In genomic region chr17:76267581-76268001, GRCh38 we compare ENCODE assay signal across 8 cellular contexts. TPM values are rescaled to one million over a fixed set of nuclear protein-coding genes. Genes with fewer than 3 reads are reported as not detected.
DNase-seq lines count a peak whose midpoint lies in the region; ATAC-seq and TF ChIP-seq lines count a peak whose summit lies in the region.
"Not testable (repeated sequence)": the region's sequence is repeated elsewhere in the genome, so short reads cannot be mapped to it uniquely, and the experiment has no call there.

No MANE protein-coding gene starts in this region.

- ATAC-seq in stimulated activated naive B cell treated with anti-CD40 and anti-IgM and Interleukin-4, amounts not matched to agents 10 μg/mL and 1 μg/mL and 100 μg/mL, for 72 hours (replicated peaks), result not testable (repeated sequence)

- peaks cover 21 to 48% (median 36%) of the 10 kb centered on the region in 11 experiments; a peak in 21 of 22 replicates for H3K36me3 ChIP-seq in BLaER1 treated with 17β-estradiol and CSF1 and Interleukin-3, amounts not matched to agents 10 nM and 100 nM
- peaks cover 13% of the 10 kb centered on the region for H3K36me3 ChIP-seq in HUES6 (ENCODE audit: control insufficient read depth, insufficient read depth, low read length)
- not testable (repeated sequence) for H3K36me3 ChIP-seq in hepatocyte (replicated peaks; ENCODE audit: insufficient read depth, low read depth)

- peak; percentile 65 for DNase-seq in activated naive CD4-positive, alpha-beta T cell treated with anti-CD3 and anti-CD28 coated beads for 36 hours
- not testable (repeated sequence) for DNase-seq in coronary artery (ENCODE audit: low spot score); hepatocyte (ENCODE audit: low spot score); stimulated activated naive B cell treated with anti-CD40 and anti-IgM and Interleukin-4, amounts not matched to agents 10 μg/mL and 1 μg/mL and 100 μg/mL, for 72 hours

- peak overlapping the region; percentile 88 to 99 (median 98) for H3K27ac ChIP-seq in BLaER1 treated with 17β-estradiol and CSF1 and Interleukin-3, amounts not matched to agents 10 nM and 100 nM
- H3K27ac ChIP-seq in HUES6 (ENCODE audit: low read depth, low read length) (peak overlapping the region; percentile 70; the same call in 1 of the 2 replicates), coronary artery (peak overlapping the region; percentile 46 to 78), hepatocyte (peak overlapping the region; percentile 47)

- H3K79me2 ChIP-seq in hepatocyte, result peaks cover 39% of the 10 kb centered on the region

- H3K9me3 Mint-ChIP-seq in T-helper 1 cell treated with Interleukin-12 subunit alpha and Interleukin-12 subunit beta and Interleukin-4 antibody, amounts not matched to agents 30 μg/mL and 1 μg/mL, for 36 hours; activated naive CD4-positive, alpha-beta T cell treated with anti-CD3 and anti-CD28 coated beads for 36 hours; nephron; stimulated activated naive B cell treated with anti-CD40 and anti-IgM and Interleukin-4, amounts not matched to agents 10 μg/mL and 1 μg/mL and 100 μg/mL, for 72 hours: not testable (repeated sequence)

- peaks cover 74 to 81% (median 78%) of the 10 kb centered on the region in 10 experiments for H3K4me1 ChIP-seq in BLaER1 treated with 17β-estradiol and CSF1 and Interleukin-3, amounts not matched to agents 10 nM and 100 nM
- H3K4me1 ChIP-seq in HUES6 (ENCODE audit: control insufficient read depth, insufficient read depth, low read length) (peaks cover 53% of the 10 kb centered on the region), hepatocyte (ENCODE audit: insufficient read depth) (peaks cover 35% of the 10 kb centered on the region)

- H4K20me1 ChIP-seq in BLaER1 treated with 17β-estradiol and CSF1 and Interleukin-3, amounts not matched to agents 10 nM and 100 nM, result peaks cover 0 to 38% (median 11%) of the 10 kb centered on the region in 11 experiments; a peak in 12 of 22 replicates
- not testable (repeated sequence) for H4K20me1 ChIP-seq in hepatocyte (ENCODE audit: insufficient read depth, poor library complexity, severe bottlenecking)

- peak overlapping the region; percentile 91 to 100 (median 98) for H3K4me2 ChIP-seq in BLaER1 treated with 17β-estradiol and CSF1 and Interleukin-3, amounts not matched to agents 10 nM and 100 nM
- peak overlapping the region; percentile 84 for H3K4me2 ChIP-seq in hepatocyte

- peak overlapping the region; percentile 84 to 97 (median 94) for H3K4me3 ChIP-seq in BLaER1 treated with 17β-estradiol and CSF1 and Interleukin-3, amounts not matched to agents 10 nM and 100 nM
- H3K4me3 ChIP-seq in HUES6 (ENCODE audit: low read depth, low read length) (peak overlapping the region; percentile 28; the same call in 1 of the 2 replicates), coronary artery (peak overlapping the region; percentile 57)
- H3K4me3 ChIP-seq in hepatocyte, result not testable (repeated sequence)

- peak overlapping the region; percentile 94 for H3K4me3 Mint-ChIP-seq in T-helper 1 cell treated with Interleukin-12 subunit alpha and Interleukin-12 subunit beta and Interleukin-4 antibody, amounts not matched to agents 30 μg/mL and 1 μg/mL, for 36 hours
- H3K4me3 Mint-ChIP-seq in activated naive CD4-positive, alpha-beta T cell treated with anti-CD3 and anti-CD28 coated beads for 36 hours, result peak overlapping the region; percentile 88
- peak overlapping the region; percentile 70 to 81 (median 75) for H3K4me3 Mint-ChIP-seq in nephron
- H3K4me3 Mint-ChIP-seq in stimulated activated naive B cell treated with anti-CD40 and anti-IgM and Interleukin-4, amounts not matched to agents 10 μg/mL and 1 μg/mL and 100 μg/mL, for 72 hours, result peak overlapping the region; percentile 92 to 94

- H3K27ac Mint-ChIP-seq in T-helper 1 cell treated with Interleukin-12 subunit alpha and Interleukin-12 subunit beta and Interleukin-4 antibody, amounts not matched to agents 30 μg/mL and 1 μg/mL, for 36 hours, result peak overlapping the region; percentile 98
- peak overlapping the region; percentile 100 for H3K27ac Mint-ChIP-seq in activated naive CD4-positive, alpha-beta T cell treated with anti-CD3 and anti-CD28 coated beads for 36 hours
- peak overlapping the region; percentile 46 to 71 (median 51) for H3K27ac Mint-ChIP-seq in nephron
- H3K27ac Mint-ChIP-seq in stimulated activated naive B cell treated with anti-CD40 and anti-IgM and Interleukin-4, amounts not matched to agents 10 μg/mL and 1 μg/mL and 100 μg/mL, for 72 hours, result peak overlapping the region; percentile 99

- not testable (repeated sequence) for H2AFZ ChIP-seq in hepatocyte

- peaks cover 43% of the 10 kb centered on the region for H3K4me1 Mint-ChIP-seq in T-helper 1 cell treated with Interleukin-12 subunit alpha and Interleukin-12 subunit beta and Interleukin-4 antibody, amounts not matched to agents 30 μg/mL and 1 μg/mL, for 36 hours (ENCODE audit: low read depth)
- peaks cover 51% of the 10 kb centered on the region for H3K4me1 Mint-ChIP-seq in activated naive CD4-positive, alpha-beta T cell treated with anti-CD3 and anti-CD28 coated beads for 36 hours (ENCODE audit: low read depth)
- H3K4me1 Mint-ChIP-seq in nephron, result peaks cover 44% of the 10 kb centered on the region
- peaks cover 46 to 79% of the 10 kb centered on the region in 2 donors for H3K4me1 Mint-ChIP-seq in stimulated activated naive B cell treated with anti-CD40 and anti-IgM and Interleukin-4, amounts not matched to agents 10 μg/mL and 1 μg/mL and 100 μg/mL, for 72 hours

- not testable (repeated sequence) for H3K9me2 ChIP-seq in hepatocyte (replicated peaks; ENCODE audit: insufficient read depth)

- CTCF ChIA-PET in activated naive CD4-positive, alpha-beta T cell treated with anti-CD3 and anti-CD28 coated beads for 36 hours (lab: Charles Lee), result interaction anchor here (0.6 to 2.1 kb wide), 9 partner anchors 12 to 147 kb away, joined by 3 to 8 read pairs (median 4); no protein-coding TSS in a partner anchor

- peaks cover 41% of the 10 kb centered on the region for H3K36me3 Mint-ChIP-seq in T-helper 1 cell treated with Interleukin-12 subunit alpha and Interleukin-12 subunit beta and Interleukin-4 antibody, amounts not matched to agents 30 μg/mL and 1 μg/mL, for 36 hours (ENCODE audit: low read depth)
- H3K36me3 Mint-ChIP-seq in activated naive CD4-positive, alpha-beta T cell treated with anti-CD3 and anti-CD28 coated beads for 36 hours (ENCODE audit: low read depth), result peaks cover 54% of the 10 kb centered on the region
- peaks cover 12% of the 10 kb centered on the region for H3K36me3 Mint-ChIP-seq in nephron (ENCODE audit: low read depth)
- peaks cover 40 to 51% of the 10 kb centered on the region in 2 donors for H3K36me3 Mint-ChIP-seq in stimulated activated naive B cell treated with anti-CD40 and anti-IgM and Interleukin-4, amounts not matched to agents 10 μg/mL and 1 μg/mL and 100 μg/mL, for 72 hours

- H3K9ac ChIP-seq in BLaER1 treated with 17β-estradiol and CSF1 and Interleukin-3, amounts not matched to agents 10 nM and 100 nM, result peak overlapping the region; percentile 95 to 100 (median 99)
- H3K9ac ChIP-seq in HUES6 (ENCODE audit: low read length), result peak overlapping the region; percentile 62

- not testable (repeated sequence) for H3K9me3 ChIP-seq in BLaER1 treated with 17β-estradiol and CSF1 and Interleukin-3, amounts not matched to agents 10 nM and 100 nM (replicated peaks in 1 of 11); HUES6 (ENCODE audit: control insufficient read depth, insufficient read depth, low read depth, low read length); hepatocyte (ENCODE audit: low read depth)

- TF ChIP-seq CTCF in coronary artery (IDR thresholded peaks at IDR 0.05); hepatocyte (IDR thresholded peaks at IDR 0.05; ENCODE audit: poor library complexity); nephron (IDR thresholded peaks at IDR 0.05; ENCODE audit: unreplicated experiment in 3 of 3): not testable (repeated sequence)

- not testable (repeated sequence) for H3K27me3 Mint-ChIP-seq in T-helper 1 cell treated with Interleukin-12 subunit alpha and Interleukin-12 subunit beta and Interleukin-4 antibody, amounts not matched to agents 30 μg/mL and 1 μg/mL, for 36 hours (ENCODE audit: low read depth); activated naive CD4-positive, alpha-beta T cell treated with anti-CD3 and anti-CD28 coated beads for 36 hours (ENCODE audit: low read depth); nephron (ENCODE audit: low read depth); stimulated activated naive B cell treated with anti-CD40 and anti-IgM and Interleukin-4, amounts not matched to agents 10 μg/mL and 1 μg/mL and 100 μg/mL, for 72 hours

- 95% methylated on average over 13 of the region's 13 CpGs for WGBS in hepatocyte (ENCODE audit: low lambda C conversion rate, missing lambda C conversion rate)

- not testable (repeated sequence) for H3K27me3 ChIP-seq in BLaER1 treated with 17β-estradiol and CSF1 and Interleukin-3, amounts not matched to agents 10 nM and 100 nM; HUES6 (ENCODE audit: control insufficient read depth, insufficient read depth, low read length); hepatocyte

- intact Hi-C loops in activated naive CD4-positive, alpha-beta T cell treated with anti-CD3 and anti-CD28 coated beads for 36 hours (cut with micrococcal nuclease), result loop anchor here (1.0 to 10.0 kb wide), 5 partner anchors 76 to 1233 kb away; partner anchors contain the start of genes MFSD11 and SRSF2

RNA-seq across cellular contexts. Expression of gene UBALD2, which starts 2.4 kb away (rescaled TPM):
- 100 to 1,000 TPM; 467 to 472 TPM for total RNA-seq in activated naive CD4-positive, alpha-beta T cell treated with anti-CD3 and anti-CD28 coated beads for 36 hours
- total RNA-seq in hepatocyte, result 10.2 and 10.8 TPM in 2 replicates
- 13.1 and 16.4 TPM in 2 replicates for polyA plus RNA-seq in hepatocyte

RNA-seq across cellular contexts. Expression of gene RNF157, which starts 27.3 kb away (rescaled TPM):
- 10 to 100 TPM; 38.1 to 45.3 TPM for total RNA-seq in activated naive CD4-positive, alpha-beta T cell treated with anti-CD3 and anti-CD28 coated beads for 36 hours
- total RNA-seq in hepatocyte, result 8.6 and 8.9 TPM in 2 replicates
- 4.8 and 5.0 TPM in 2 replicates for polyA plus RNA-seq in hepatocyte

RNA-seq across cellular contexts. Expression of gene QRICH2, which starts 40.5 kb away (rescaled TPM):
- total RNA-seq in activated naive CD4-positive, alpha-beta T cell treated with anti-CD3 and anti-CD28 coated beads for 36 hours, result under 1 TPM; 0.52 TPM
- 2.8 and 3.6 TPM in 2 replicates for total RNA-seq in hepatocyte
- polyA plus RNA-seq in hepatocyte, result 2.3 and 2.9 TPM in 2 replicates

Comparison
In these comparisons a context has a peak if more than half of its experiments do, and no peak if none do; other contexts are left out.
1. H3K27ac ChIP-seq: peak in every context shown above with its lines; median percentile 98 in BLaER1 treated with 17β-estradiol and CSF1 and Interleukin-3, amounts not matched to agents 10 nM and 100 nM; 70 in HUES6; 62 in coronary artery; 47 in hepatocyte.
2. RNA of gene UBALD2, which starts 2.4 kb away (total RNA-seq): 467 to 472 TPM in activated naive CD4-positive, alpha-beta T cell treated with anti-CD3 and anti-CD28 coated beads for 36 hours; 10.2 to 10.8 TPM in hepatocyte; every median in the first group is over 10 times any median in the second.
3. Peak in every context shown above with its lines, with median percentiles within 50 percentile points of each other: H3K27ac Mint-ChIP-seq and H3K4me3 Mint-ChIP-seq.